In genomic region chr11:7192785-7193184, GRCh38 we compare ENCODE assay signal across 5 cellular contexts. TPM values are rescaled to one million over a fixed set of nuclear protein-coding genes. Genes with fewer than 3 reads are reported as not detected.
"Had no signal": no experiment of that assay in that cellular context is flagged by ENCODE, and none has a peak within 500 bp of the region (broad histone marks: within the 10 kb centered on the region; RNA-seq: fewer than 3 reads in every experiment).

No MANE protein-coding gene starts in this region.

RNA-seq across cellular contexts. Expression of gene SYT9, which starts 58.9 kb away (rescaled TPM):
- total RNA-seq: mammary epithelial cell, mesenteric fat pad, myocyte had no signal
- polyA plus RNA-seq: immature natural killer cell, keratinocyte, mammary epithelial cell had no signal
